Comparison of ENCODE assay signal across 22 cellular contexts in the genomic region with DNA sequence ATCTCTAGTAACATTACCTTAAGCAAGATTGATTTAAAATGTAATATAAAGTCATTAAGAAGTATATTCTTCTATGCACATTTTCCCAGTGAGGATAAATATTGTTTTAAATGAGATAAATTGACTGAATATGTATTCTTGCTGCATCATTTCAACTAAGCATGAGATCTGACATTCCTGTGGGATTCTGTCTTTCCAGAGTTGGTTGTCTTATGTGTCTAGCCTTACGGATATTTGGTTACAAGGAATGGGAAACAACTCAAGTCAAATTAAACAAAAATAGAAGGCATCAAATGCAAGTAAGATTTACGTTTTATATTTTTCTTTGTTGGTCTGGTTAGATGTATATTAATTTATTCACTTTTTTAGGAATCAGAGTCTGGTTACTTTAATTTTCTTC.
"Had no signal": no experiment of that assay in that cellular context is flagged by ENCODE, and none has a peak within 500 bp of the region (broad histone marks: within the 10 kb centered on the region; RNA-seq: fewer than 3 reads in every experiment).

No MANE protein-coding gene starts in this region.

- DNase-seq: activated B cell treated with CpG ODN at 0.5 μM for 24 hours; activated CD4-positive, alpha-beta T cell treated with anti-CD3 and anti-CD28 coated beads for 36 hours; activated CD4-positive, alpha-beta T cell treated with anti-CD3 and anti-CD28 coated beads, Interleukin-2, amount 50 U/mL, for 4 hours; activated naive CD4-positive, alpha-beta T cell treated with anti-CD3 and anti-CD28 coated beads for 36 hours; activated naive CD8-positive, alpha-beta T cell treated with anti-CD3 and anti-CD28 coated beads, Interleukin-2, amount 10 ng/mL, durations not matched to agents 7 days and 5 days; activated T-cell treated with anti-CD3 and anti-CD28 coated beads, Interleukin-2, amount 50 U/mL, for 48 hours; amygdala; cerebellar nuclear complex; endodermal cell; foreskin melanocyte; hypothalamus; naive B cell; nucleus accumbens; right lobe of liver; small intestine; stimulated activated CD4-positive, alpha-beta T cell treated with anti-CD3 and anti-CD28 coated beads, Interleukin-2, amount 100 ng/mL, for 24 hours; stomach; T1000; transverse colon; uterus had no signal

- ATAC-seq: activated CD4-positive, alpha-beta T cell treated with anti-CD3 and anti-CD28 coated beads for 36 hours; right lobe of liver; stimulated activated memory B cell treated with anti-CD40 and anti-IgM and Interleukin-4, amounts not matched to agents 10 μg/mL and 1 μg/mL and 100 μg/mL, for 72 hours had no signal

- H3K27me3 ChIP-seq: right lobe of liver, stomach, transverse colon, uterus had no signal

- H3K4me1 ChIP-seq: right lobe of liver, stomach, transverse colon, uterus had no signal

- H3K36me3 ChIP-seq: right lobe of liver, stomach, transverse colon, uterus had no signal

- H3K9me3 ChIP-seq: right lobe of liver, stomach, transverse colon, uterus had no signal

- H3K4me3 ChIP-seq: coronary artery, right lobe of liver, stomach, transverse colon, uterus had no signal

- H3K27ac ChIP-seq: coronary artery, right lobe of liver, stomach, transverse colon, uterus had no signal
